8 cellular contexts compared by ENCODE assay signal in genomic region chr11:75400110-75400865, GRCh38. TPM values are rescaled to one million over a fixed set of nuclear protein-coding genes. Genes with fewer than 3 reads are reported as not detected.
DNase-seq lines count a peak whose midpoint lies in the region; ATAC-seq lines count a peak whose summit lies in the region.

No MANE protein-coding gene starts in this region.

- peak overlapping the region; percentile 92 for H3K4me3 Mint-ChIP-seq in activated naive CD4-positive, alpha-beta T cell treated with anti-CD3 and anti-CD28 coated beads, Interleukin-2, amount 10 ng/mL, durations not matched to agents 7 days and 5 days
- peak overlapping the region; percentile 100 for H3K4me3 Mint-ChIP-seq in activated T-helper 17 cell treated with anti-CD3 and anti-CD28 coated beads, Interleukin-2, amount 50 U/mL, for 72 hours

- peaks cover 52% of the 10 kb centered on the region for H3K36me3 Mint-ChIP-seq in activated naive CD4-positive, alpha-beta T cell treated with anti-CD3 and anti-CD28 coated beads, Interleukin-2, amount 10 ng/mL, durations not matched to agents 7 days and 5 days
- H3K36me3 Mint-ChIP-seq in activated T-helper 17 cell treated with anti-CD3 and anti-CD28 coated beads, Interleukin-2, amount 50 U/mL, for 72 hours (ENCODE audit: low read depth) = peaks cover 63% of the 10 kb centered on the region

- peak; percentile 13 for ATAC-seq in activated T-helper 17 cell treated with anti-CD3 and anti-CD28 coated beads, Interleukin-2, amount 50 U/mL, for 72 hours (replicated peaks)
- no peak for ATAC-seq in GM18870 (IDR thresholded peaks at IDR 0.05; ENCODE audit: unreplicated experiment)
- no peak for ATAC-seq in GM21786 (IDR thresholded peaks at IDR 0.05; ENCODE audit: unreplicated experiment)

- intact Hi-C loops in cardiac septum (cut with DNase I) = loop anchor here (5.0 kb wide), 1 partner anchor 47 kb away; no protein-coding TSS in a partner anchor

- H3K9me3 Mint-ChIP-seq in activated naive CD4-positive, alpha-beta T cell treated with anti-CD3 and anti-CD28 coated beads, Interleukin-2, amount 10 ng/mL, durations not matched to agents 7 days and 5 days = no peaks in the 10 kb centered on the region
- no peaks in the 10 kb centered on the region for H3K9me3 Mint-ChIP-seq in activated T-helper 17 cell treated with anti-CD3 and anti-CD28 coated beads, Interleukin-2, amount 50 U/mL, for 72 hours

- peak overlapping the region; percentile 94 for H3K27ac Mint-ChIP-seq in activated naive CD4-positive, alpha-beta T cell treated with anti-CD3 and anti-CD28 coated beads, Interleukin-2, amount 10 ng/mL, durations not matched to agents 7 days and 5 days
- peak overlapping the region; percentile 98 for H3K27ac Mint-ChIP-seq in activated T-helper 17 cell treated with anti-CD3 and anti-CD28 coated beads, Interleukin-2, amount 50 U/mL, for 72 hours

- peaks cover 56% of the 10 kb centered on the region for H3K4me1 Mint-ChIP-seq in activated naive CD4-positive, alpha-beta T cell treated with anti-CD3 and anti-CD28 coated beads, Interleukin-2, amount 10 ng/mL, durations not matched to agents 7 days and 5 days
- H3K4me1 Mint-ChIP-seq in activated T-helper 17 cell treated with anti-CD3 and anti-CD28 coated beads, Interleukin-2, amount 50 U/mL, for 72 hours = peaks cover 36% of the 10 kb centered on the region

- peaks cover 11% of the 10 kb centered on the region for H3K27me3 Mint-ChIP-seq in activated naive CD4-positive, alpha-beta T cell treated with anti-CD3 and anti-CD28 coated beads, Interleukin-2, amount 10 ng/mL, durations not matched to agents 7 days and 5 days
- H3K27me3 Mint-ChIP-seq in activated T-helper 17 cell treated with anti-CD3 and anti-CD28 coated beads, Interleukin-2, amount 50 U/mL, for 72 hours = no peaks in the 10 kb centered on the region

- DNase-seq in activated naive CD4-positive, alpha-beta T cell treated with anti-CD3 and anti-CD28 coated beads, Interleukin-2, amount 10 ng/mL, durations not matched to agents 7 days and 5 days = no peak
- no peak for DNase-seq in activated naive CD4-positive, alpha-beta T cell treated with Interleukin-2 at 50 U/mL for 16 hours
- peak; percentile 33 for DNase-seq in cardiac septum (ENCODE audit: low spot score)
- DNase-seq in renal cortical epithelial cell (ENCODE audit: low read depth) = peak; percentile 17
- no peak for DNase-seq in mesenteric fat pad (ENCODE audit: low spot score)

- CTCF ChIA-PET in activated naive CD4-positive, alpha-beta T cell treated with anti-CD3 and anti-CD28 coated beads, Interleukin-2, amount 10 ng/mL, durations not matched to agents 7 days and 5 days (lab: Charles Lee) = interaction anchor here (0.7 to 2.0 kb wide), 7 partner anchors 13 to 150 kb away, joined by 3 to 7 read pairs (median 3); no protein-coding TSS in a partner anchor

RNA-seq across cellular contexts. Expression of gene RPS3, which starts 1.0 kb away (rescaled TPM):
- 1,000 to 10,000 TPM; 4,623 to 5,372 TPM for total RNA-seq in activated T-helper 17 cell treated with anti-CD3 and anti-CD28 coated beads, Interleukin-2, amount 50 U/mL, for 72 hours
- total RNA-seq in cardiac septum = 717 TPM
- total RNA-seq in renal cortical epithelial cell = 1,041 and 1,094 TPM in 2 replicates
- 1,433 TPM for total RNA-seq in mesenteric fat pad

RNA-seq across cellular contexts. Expression of gene KLHL35, which starts 32.7 kb away (rescaled TPM):
- total RNA-seq in activated T-helper 17 cell treated with anti-CD3 and anti-CD28 coated beads, Interleukin-2, amount 50 U/mL, for 72 hours = 1 to 10 TPM in 1 of 2 donors, under 1 TPM in 1; 0.50 to 1.2 TPM
- 0.75 TPM for total RNA-seq in cardiac septum
- total RNA-seq in renal cortical epithelial cell = 0.70 and 3.1 TPM in 2 replicates
- total RNA-seq in mesenteric fat pad = 0.61 TPM

RNA-seq across cellular contexts. Expression of gene ARRB1, which starts 48.8 kb away (rescaled TPM):
- 10 to 100 TPM; 10.7 to 14.7 TPM for total RNA-seq in activated T-helper 17 cell treated with anti-CD3 and anti-CD28 coated beads, Interleukin-2, amount 50 U/mL, for 72 hours
- total RNA-seq in cardiac septum (21.4 TPM), renal cortical epithelial cell (3.6 and 6.7 TPM in 2 replicates), mesenteric fat pad (112 TPM)

Comparison
In these comparisons a context has a peak if more than half of its experiments do, and no peak if none do; other contexts are left out.
1. DNase-seq: peak in cardiac septum (single experiment) and renal cortical epithelial cell (single experiment); none in activated naive CD4-positive, alpha-beta T cell treated with anti-CD3 and anti-CD28 coated beads, Interleukin-2, amount 10 ng/mL, durations not matched to agents 7 days and 5 days (single experiment), activated naive CD4-positive, alpha-beta T cell treated with Interleukin-2 at 50 U/mL for 16 hours (single experiment) and mesenteric fat pad (single experiment).